In the genomic region with DNA sequence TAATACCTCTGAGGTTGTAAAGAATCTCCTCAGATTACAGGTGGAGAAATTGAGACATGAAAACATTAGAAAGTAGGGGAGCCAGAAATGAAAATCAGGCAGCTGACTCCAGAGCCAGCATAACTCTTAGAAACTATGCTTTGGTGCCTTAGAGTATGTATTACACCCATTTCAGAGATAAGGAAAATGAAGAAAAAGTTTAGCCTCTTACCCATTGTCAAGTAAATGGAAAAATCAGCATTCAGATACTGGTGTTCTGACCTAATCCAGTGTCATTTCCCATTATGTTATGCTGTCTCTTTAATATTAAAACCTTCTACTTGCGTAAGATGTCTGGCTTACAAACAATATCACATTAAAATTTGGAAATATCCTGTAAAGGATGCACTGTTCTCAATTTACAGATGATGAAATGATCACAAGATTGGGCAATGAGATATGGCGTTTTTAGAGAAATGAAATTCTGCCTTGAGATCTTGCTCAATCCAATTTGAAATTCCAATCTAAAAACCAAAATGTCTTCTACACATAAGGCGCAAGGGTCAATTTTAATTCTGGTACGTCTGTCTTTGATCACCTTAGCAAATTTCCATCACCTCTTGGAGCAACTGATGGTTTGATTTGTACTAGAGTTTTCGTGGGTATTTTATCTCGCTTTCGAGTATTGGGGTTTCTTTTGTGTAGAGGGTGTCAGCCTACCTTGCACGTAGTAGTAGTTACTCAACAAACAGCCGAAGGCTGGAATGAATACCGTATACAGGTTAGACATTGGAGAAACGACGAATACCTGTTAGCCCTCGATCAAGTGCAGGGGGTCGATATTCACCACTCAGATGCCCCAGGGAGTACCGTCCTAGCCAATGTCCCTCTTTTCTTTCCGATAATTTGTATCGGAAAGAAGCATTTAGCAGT, we compare ENCODE assay signal across 8 cellular contexts. TPM values are rescaled to one million over a fixed set of nuclear protein-coding genes. Genes with fewer than 3 reads are reported as not detected.
DNase-seq lines count a peak whose midpoint lies in the region; ATAC-seq, FAIRE-seq and TF ChIP-seq lines count a peak whose summit lies in the region.

No MANE protein-coding gene starts in this region.

- no peaks in the 10 kb centered on the region for H3K36me3 ChIP-seq in MG63
- peaks cover 6% of the 10 kb centered on the region; the same call in 1 of the 3 replicates for H3K36me3 ChIP-seq in K562 (ENCODE audit: control insufficient read depth, insufficient read depth, low read length)
- H3K36me3 ChIP-seq in kidney (ENCODE audit: control insufficient read depth in 1 of 2, insufficient read depth in 2 of 2, low read length in 2 of 2) = no peaks in the 10 kb centered on the region
- H3K36me3 ChIP-seq in subcutaneous abdominal adipose tissue (ENCODE audit: control insufficient read depth in 5 of 5, insufficient read depth in 5 of 5, low read length in 5 of 5) = peaks cover 0 to 1% (median 0%) of the 10 kb centered on the region in 5 donors

- DNase-seq in COLO668 (lab: John Stamatoyannopoulos, UW; ENCODE audit: unreplicated experiment) (peak; percentile 10), MG63 (no peak), K562 (ENCODE audit: extremely low read depth in 1 of 4, low spot score in 3 of 4) (peak; percentile 7 to 20 (median 10)), kidney (no peak), GM13977 (ENCODE audit: low spot score) (no peak)
- no peak for DNase-seq in activated effector memory CD4-positive, alpha-beta T cell treated with anti-CD3 and anti-CD28 coated beads, Interleukin-2, amount 50 U/mL, for 16 hours

- WGBS in K562 (ENCODE audit: insufficient coverage, low coverage, missing lambda C conversion rate) = 2% methylated on average over 17 of the region's 17 CpGs

- ATAC-seq in K562 = peak; percentile 2; the same call in 2 of the 3 replicates
- no peak for ATAC-seq in HG03159 (IDR thresholded peaks at IDR 0.05; ENCODE audit: unreplicated experiment)

- FAIRE-seq in K562 (lab: Jason Lieb, UNC) (peak; percentile 64), kidney (lab: Jason Lieb, UNC) (no peak)

- CTCF ChIA-PET in K562 (lab: Yijun Ruan, JAX; ENCODE audit: low intra/inter-chr PET ratio) = no interaction called here

- peak overlapping the region; percentile 91 for H3K4me2 ChIP-seq in K562 (ENCODE audit: insufficient read depth, low read length)

- peak overlapping the region; percentile 88 for H3K4me3 ChIP-seq in MG63
- peak overlapping the region; percentile 65 for H3K4me3 ChIP-seq in K562
- H3K4me3 ChIP-seq in kidney (ENCODE audit: low read length in 2 of 2) = peak overlapping the region; percentile 90 to 98
- H3K4me3 ChIP-seq in subcutaneous abdominal adipose tissue (ENCODE audit: low read depth in 1 of 5, low read length in 5 of 5) = peak overlapping the region; percentile 65 to 93 (median 91)

- peak overlapping the region; percentile 91 to 95 for H3K9ac ChIP-seq in K562 (ENCODE audit: insufficient read depth in 1 of 2, low read depth in 2 of 2, low read length in 2 of 2)
- H3K9ac ChIP-seq in kidney (ENCODE audit: low read length in 2 of 2) = peak overlapping the region; percentile 27 to 97
- H3K9ac ChIP-seq in subcutaneous abdominal adipose tissue (ENCODE audit: low read length in 5 of 5) = peak overlapping the region; percentile 92 to 98 (median 97)

- H3K27ac ChIP-seq in K562 (ENCODE audit: extremely low read depth, low read depth, low read length) (peak overlapping the region; percentile 99), kidney (ENCODE audit: low read depth in 2 of 2, low read length in 2 of 2) (peak overlapping the region; percentile 99), subcutaneous abdominal adipose tissue (ENCODE audit: low read depth, low read length) (peak overlapping the region; percentile 99)

- H3K4me1 ChIP-seq in K562 (replicated peaks in 1 of 2; ENCODE audit: control insufficient read depth in 2 of 2, insufficient read depth in 2 of 2, low read length in 2 of 2) = peaks cover 4 to 10% of the 10 kb centered on the region in 2 experiments; a peak in 3 of 5 replicates
- H3K4me1 ChIP-seq in kidney (ENCODE audit: control insufficient read depth in 1 of 2, insufficient read depth in 1 of 2, low read depth in 1 of 2, low read length in 2 of 2) = peaks cover 2 to 11% of the 10 kb centered on the region in 2 donors
- H3K4me1 ChIP-seq in subcutaneous abdominal adipose tissue (ENCODE audit: control insufficient read depth in 5 of 5, insufficient read depth in 5 of 5, low read length in 5 of 5) = peaks cover 0 to 57% (median 50%) of the 10 kb centered on the region in 5 donors

- H2AFZ ChIP-seq in K562 (ENCODE audit: low read depth, low read length) = peak overlapping the region; percentile 97

- in situ Hi-C loops in K562 (cut with MboI) = no loop called here
- in situ Hi-C loops in GM13977 (cut with MboI; ENCODE audit: low pct_unique_long_range_greater_than_20kb, low sequenced_read_pairs, unreplicated experiment) = no loop called here

- H3K27me3 ChIP-seq in MG63 = no peaks in the 10 kb centered on the region
- H3K27me3 ChIP-seq in K562 (ENCODE audit: control insufficient read depth in 2 of 2, insufficient read depth in 2 of 2, low read length in 2 of 2) = no peaks in the 10 kb centered on the region
- H3K27me3 ChIP-seq in subcutaneous abdominal adipose tissue (ENCODE audit: control insufficient read depth in 5 of 5, insufficient read depth in 4 of 5, low read length in 5 of 5) = no peaks in the 10 kb centered on the region

- no TSS peak for BruUV-seq in K562 (replicated peaks; lab: Mats Ljungman, UMichigan)

- no peak for TF ChIP-seq RAD21 in K562 (CRISPR knock-in tag; conservative IDR thresholded peaks at IDR 0.05 in 1 of 2, IDR thresholded peaks at IDR 0.05 in 1 of 2)

- no peaks in the 10 kb centered on the region for H3K9me3 ChIP-seq in MG63
- no peaks in the 10 kb centered on the region for H3K9me3 ChIP-seq in K562 (replicated peaks; ENCODE audit: control insufficient read depth, insufficient read depth, low read depth, low read length)
- H3K9me3 ChIP-seq in kidney (ENCODE audit: control insufficient read depth in 1 of 2, low read length in 2 of 2) = no peaks in the 10 kb centered on the region
- H3K9me3 ChIP-seq in subcutaneous abdominal adipose tissue (ENCODE audit: control insufficient read depth in 5 of 5, low read length in 5 of 5) = peaks cover 0 to 6% (median 4%) of the 10 kb centered on the region in 5 donors

- no peak for TF ChIP-seq POLR2A in K562 (conservative IDR thresholded peaks at IDR 0.05)

- peaks cover 72% of the 10 kb centered on the region for H3K79me2 ChIP-seq in K562 (ENCODE audit: control insufficient read depth, insufficient read depth, low read length)

- H3K9me1 ChIP-seq in K562 (ENCODE audit: control insufficient read depth, insufficient read depth, low read length) = no peaks in the 10 kb centered on the region

- POLR2A ChIA-PET in K562 (lab: Yijun Ruan, JAX) = interaction anchor here (0.7 to 1.9 kb wide), 8 partner anchors 11 to 80 kb away, joined by 3 to 8 read pairs (median 4); no protein-coding TSS in a partner anchor

- TF ChIP-seq EP300 in K562 (IDR thresholded peaks at IDR 0.05; ENCODE audit: low read length) = no peak

- intact Hi-C loops in K562 (cut with micrococcal nuclease) (loop anchor here (2.0 kb wide), 1 partner anchor 107 kb away; a partner anchor contains a TSS), kidney (cut with DNase I) (no loop called here)

- TF ChIP-seq CTCF in K562 (IDR thresholded peaks at IDR 0.05 in 2 of 3, conservative IDR thresholded peaks at IDR 0.05 in 1 of 3; ENCODE audit: insufficient read depth in 2 of 3, low read depth in 1 of 3, low read length in 3 of 3) (no peak), kidney (IDR thresholded peaks at IDR 0.05; ENCODE audit: borderline replicate concordance, extremely low read depth, insufficient read depth) (no peak), GM13977 (IDR thresholded peaks at IDR 0.05; ENCODE audit: extremely low read depth, insufficient read depth, missing control alignments) (no peak)

- no peaks in the 10 kb centered on the region for H4K20me1 ChIP-seq in K562 (replicated peaks; ENCODE audit: control insufficient read depth, insufficient read depth, low read length)

RNA-seq across cellular contexts. Expression of a gene that starts 0.9 kb away (rescaled TPM):
- total RNA-seq in MG63 (2014; rRNA removed; shearing (Covaris generic); ENCODE audit: low replicate concordance) = not detected in 2 replicates
- 0.72 and 2.2 TPM in 2 replicates for total RNA-seq in K562 (2011; cell fraction: chromatin; rRNA removed; ENCODE audit: low replicate concordance)
- total RNA-seq in K562 (2011; cell fraction: nucleolus; rRNA removed) = 0.53 TPM in 1 of 2 replicates, not detected in the other
- total RNA-seq in K562 (2011; cell fraction: nucleoplasm; rRNA removed) = 0.92 TPM in 1 of 2 replicates, not detected in the other
- total RNA-seq in K562 (2014; rRNA removed) = 0.24 and 0.77 TPM in 2 replicates
- 0.13 and 0.44 TPM in 2 replicates for total RNA-seq in K562 (2014; rRNA removed; fragmentation: Illumina TruSeq; extraction: Trizol)
- 0.22 and 0.41 TPM in 2 replicates for total RNA-seq in K562 (2015; rRNA removed; fragmentation: Illumina TruSeq; extraction: Trizol)
- 0.47 and 0.60 TPM in 2 replicates for total RNA-seq in K562 (2021)
- 0.24 and 0.60 TPM in 2 replicates for polyA plus RNA-seq in K562 (2011; rRNA removed)
- polyA plus RNA-seq in K562 (2011; cell fraction: cytosol; rRNA removed) = 0.10 TPM in 1 of 2 replicates, not detected in the other
- 0.44 TPM in 1 of 2 replicates, not detected in the other for polyA plus RNA-seq in K562 (2011; cell fraction: nucleus; rRNA removed)
- 0.24 and 0.35 TPM in 2 replicates for polyA plus RNA-seq in K562 (2012)
- 0.10 TPM in 2 replicates for polyA plus RNA-seq in K562 (2014; fragmentation: Illumina TruSeq; extraction: Trizol)
- under 1 TPM; 0.62 to 0.73 TPM for polyA plus RNA-seq in K562 (2014; fragmentation: Nextera tagmentation; extraction: Ambion mirVana)
- 0.15 and 0.40 TPM in 2 replicates for polyA plus RNA-seq in K562 (2014; rRNA removed)
- polyA minus RNA-seq in K562 (2011; rRNA and poly(A)+ RNA removed) = 0.46 and 0.96 TPM in 2 replicates
- polyA minus RNA-seq in K562 (2011; cell fraction: cytosol; rRNA and poly(A)+ RNA removed) = not detected in 2 replicates
- 1.1 TPM in 1 of 2 replicates, not detected in the other for polyA minus RNA-seq in K562 (2011; cell fraction: nucleus; rRNA and poly(A)+ RNA removed)
- 2.0 TPM for total RNA-seq in kidney
- polyA plus RNA-seq in kidney (ENCODE audit: insufficient read depth, low read depth, low replicate concordance) = 0.54 TPM

RNA-seq across cellular contexts. Expression of a gene that starts 1.0 kb away (rescaled TPM):
- 28.3 and 51.7 TPM in 2 replicates for total RNA-seq in MG63 (2014; rRNA removed; shearing (Covaris generic); ENCODE audit: low replicate concordance)
- total RNA-seq in K562 (2011; cell fraction: chromatin; rRNA removed; ENCODE audit: low replicate concordance) = 22.6 and 96.7 TPM in 2 replicates
- 13.2 and 20.0 TPM in 2 replicates for total RNA-seq in K562 (2011; cell fraction: nucleolus; rRNA removed)
- total RNA-seq in K562 (2011; cell fraction: nucleoplasm; rRNA removed) = 41.9 and 68.2 TPM in 2 replicates
- total RNA-seq in K562 (2014; rRNA removed) = 28.5 and 35.5 TPM in 2 replicates
- 70.2 and 77.3 TPM in 2 replicates for total RNA-seq in K562 (2014; rRNA removed; fragmentation: Illumina TruSeq; extraction: Trizol)
- 62.1 and 63.8 TPM in 2 replicates for total RNA-seq in K562 (2015; rRNA removed; fragmentation: Illumina TruSeq; extraction: Trizol)
- 54.9 and 61.5 TPM in 2 replicates for total RNA-seq in K562 (2021)
- polyA plus RNA-seq in K562 (2011; rRNA removed) = 87.2 and 96.3 TPM in 2 replicates
- 18.7 and 33.0 TPM in 2 replicates for polyA plus RNA-seq in K562 (2011; cell fraction: cytosol; rRNA removed)
- 65.7 and 132 TPM in 2 replicates for polyA plus RNA-seq in K562 (2011; cell fraction: nucleus; rRNA removed)
- polyA plus RNA-seq in K562 (2012) = 62.8 and 91.2 TPM in 2 replicates
- polyA plus RNA-seq in K562 (2014; fragmentation: Illumina TruSeq; extraction: Trizol) = 78.7 and 89.9 TPM in 2 replicates
- polyA plus RNA-seq in K562 (2014; fragmentation: Nextera tagmentation; extraction: Ambion mirVana) = 10 to 100 TPM; 72.0 to 90.2 TPM
- 43.6 and 46.9 TPM in 2 replicates for polyA plus RNA-seq in K562 (2014; rRNA removed)
- polyA minus RNA-seq in K562 (2011; rRNA and poly(A)+ RNA removed) = 73.3 and 93.8 TPM in 2 replicates
- polyA minus RNA-seq in K562 (2011; cell fraction: cytosol; rRNA and poly(A)+ RNA removed) = 26.6 and 33.4 TPM in 2 replicates
- 59.8 and 112 TPM in 2 replicates for polyA minus RNA-seq in K562 (2011; cell fraction: nucleus; rRNA and poly(A)+ RNA removed)
- total RNA-seq in kidney = 59.0 TPM
- polyA plus RNA-seq in kidney (ENCODE audit: insufficient read depth, low read depth, low replicate concordance) = 38.2 TPM

Comparison
In these comparisons a context has a peak if more than half of its experiments do, and no peak if none do; other contexts are left out.
1. DNase-seq: peak in COLO668 (single experiment) and K562 (4 of 4); none in MG63 (single experiment), kidney (single experiment), activated effector memory CD4-positive, alpha-beta T cell treated with anti-CD3 and anti-CD28 coated beads, Interleukin-2, amount 50 U/mL, for 16 hours (single experiment) and GM13977 (single experiment).
2. Peak in every context shown above with its lines, with median percentiles within 50 percentile points of each other: H3K4me3 ChIP-seq, H3K27ac ChIP-seq and H3K9ac ChIP-seq.